9 cellular contexts compared by ENCODE assay signal in genomic region chr3:4772171-4772804, GRCh38.
DNase-seq lines count a peak whose midpoint lies in the region; ATAC-seq and TF ChIP-seq lines count a peak whose summit lies in the region.
"Had no signal": no experiment of that assay in that cellular context is flagged by ENCODE, and none has a peak within 500 bp of the region (broad histone marks: within the 10 kb centered on the region; RNA-seq: fewer than 3 reads in every experiment).

No MANE protein-coding gene starts in this region.

- peak overlapping the region; percentile 44 for H3K27ac ChIP-seq in upper lobe of right lung

- H3K4me3 Mint-ChIP-seq in T-helper 2 cell treated with Interferon-gamma antibody and Interleukin-4, amounts not matched to agents 5 μg/mL and 100 μg/mL, for 36 hours, result no peak overlapping the region

- TF ChIP-seq CTCF in upper lobe of right lung (IDR thresholded peaks at IDR 0.05), result no peak

- no peak for DNase-seq in T-helper 2 cell treated with Interferon-gamma antibody and Interleukin-4, amounts not matched to agents 5 μg/mL and 100 μg/mL, for 36 hours (ENCODE audit: low spot score)
- no peak for DNase-seq in T-helper 2 cell
- DNase-seq in epidermal melanocyte (ENCODE audit: insufficient read length, low spot score), result peak; percentile 40
- peak; percentile 69 for DNase-seq in upper lobe of right lung
- no peak for DNase-seq in effector CD8-positive, alpha-beta T cell (lab: John Stamatoyannopoulos, UW)
- DNase-seq in NCI-H1417 (lab: John Stamatoyannopoulos, UW), result no peak
- no peak for DNase-seq in AML-193 (lab: John Stamatoyannopoulos, UW)
- DNase-seq: 8988T had no signal

- H3K4me1 ChIP-seq in mucosa of stomach (ENCODE audit: control insufficient read depth, insufficient read depth, low read length) (peaks cover 50% of the 10 kb centered on the region), upper lobe of right lung (peaks cover 26% of the 10 kb centered on the region)

- H3K36me3 Mint-ChIP-seq in T-helper 2 cell treated with Interferon-gamma antibody and Interleukin-4, amounts not matched to agents 5 μg/mL and 100 μg/mL, for 36 hours (ENCODE audit: low read depth), result peaks cover 39% of the 10 kb centered on the region

- H3K27ac Mint-ChIP-seq in T-helper 2 cell treated with Interferon-gamma antibody and Interleukin-4, amounts not matched to agents 5 μg/mL and 100 μg/mL, for 36 hours, result peak overlapping the region; percentile 37

- no peak overlapping the region for H3K4me3 ChIP-seq in mucosa of stomach (ENCODE audit: low read length)
- H3K4me3 ChIP-seq in upper lobe of right lung, result no peak overlapping the region

- peaks cover 58% of the 10 kb centered on the region for H3K4me1 Mint-ChIP-seq in T-helper 2 cell treated with Interferon-gamma antibody and Interleukin-4, amounts not matched to agents 5 μg/mL and 100 μg/mL, for 36 hours (ENCODE audit: low read depth)

- H3K36me3 ChIP-seq in mucosa of stomach (ENCODE audit: control insufficient read depth, insufficient read depth, low read length) (no peaks in the 10 kb centered on the region), upper lobe of right lung (peaks cover 14% of the 10 kb centered on the region)

- intact Hi-C loops in upper lobe of right lung (cut with DNase I), result no loop called here

- ATAC-seq in upper lobe of right lung, result peak; percentile 70

- H3K27me3 ChIP-seq in mucosa of stomach (ENCODE audit: control insufficient read depth, insufficient read depth, low read length) (no peaks in the 10 kb centered on the region), upper lobe of right lung (no peaks in the 10 kb centered on the region)

- H3K9ac ChIP-seq in mucosa of stomach (ENCODE audit: low read length), result peak overlapping the region; percentile 1

- no peaks in the 10 kb centered on the region for H3K27me3 Mint-ChIP-seq in T-helper 2 cell treated with Interferon-gamma antibody and Interleukin-4, amounts not matched to agents 5 μg/mL and 100 μg/mL, for 36 hours (ENCODE audit: low read depth)

- H3K9me3 Mint-ChIP-seq in T-helper 2 cell treated with Interferon-gamma antibody and Interleukin-4, amounts not matched to agents 5 μg/mL and 100 μg/mL, for 36 hours, result peaks cover 7% of the 10 kb centered on the region

- H3K9me3 ChIP-seq in mucosa of stomach (ENCODE audit: control insufficient read depth, low read length) (no peaks in the 10 kb centered on the region), upper lobe of right lung (no peaks in the 10 kb centered on the region)

Comparison
In these comparisons a context has a peak if more than half of its experiments do, and no peak if none do; other contexts are left out.
1. DNase-seq: peak in epidermal melanocyte (single experiment) and upper lobe of right lung (single experiment); none in T-helper 2 cell treated with Interferon-gamma antibody and Interleukin-4, amounts not matched to agents 5 μg/mL and 100 μg/mL, for 36 hours (single experiment), T-helper 2 cell (0 of 5), effector CD8-positive, alpha-beta T cell (single experiment), NCI-H1417 (0 of 3) and AML-193 (0 of 2).